In genomic region chr5:122362361-122362760, GRCh38 we compare ENCODE assay signal across 21 cellular contexts. TPM values are rescaled to one million over a fixed set of nuclear protein-coding genes. Genes with fewer than 3 reads are reported as not detected.
"Had no signal": no experiment of that assay in that cellular context is flagged by ENCODE, and none has a peak within 500 bp of the region (broad histone marks: within the 10 kb centered on the region; RNA-seq: fewer than 3 reads in every experiment).

No MANE protein-coding gene starts in this region.

- H3K4me3 Mint-ChIP-seq: activated CD4-positive, alpha-beta memory T cell treated with anti-CD3 and anti-CD28 coated beads for 36 hours; activated T-helper 1 cell treated with anti-CD3 and anti-CD28 coated beads, Interleukin-12 subunit alpha, Interleukin-12 subunit beta, Interleukin-2, Interleukin-4 antibody, amounts not matched to agents 30 ng/mL and 10 ng/mL and 1 ng/mL, durations not matched to agents 14 hours and 24 hours and 36 hours; stimulated activated memory B cell treated with anti-CD40 and anti-IgM and Interleukin-4, amounts not matched to agents 10 μg/mL and 1 μg/mL and 100 μg/mL, for 72 hours had no signal

- H3K36me3 ChIP-seq: adrenal gland, right lobe of liver, SJSA1 had no signal

- ATAC-seq: activated naive CD4-positive, alpha-beta T cell treated with anti-CD3 and anti-CD28 coated beads, Interleukin-2, amount 50 U/mL, for 72 hours; body of pancreas; left lobe of liver; psoas muscle; right lobe of liver; stimulated activated memory B cell treated with anti-CD40 and anti-IgM and Interleukin-4, amounts not matched to agents 10 μg/mL and 1 μg/mL and 100 μg/mL, for 72 hours had no signal

- H3K4me3 ChIP-seq: adrenal gland, body of pancreas, coronary artery, lung, psoas muscle, right lobe of liver, SJSA1 had no signal

- H3K4me1 Mint-ChIP-seq: stimulated activated memory B cell treated with anti-CD40 and anti-IgM and Interleukin-4, amounts not matched to agents 10 μg/mL and 1 μg/mL and 100 μg/mL, for 72 hours had no signal

- H3K9me3 Mint-ChIP-seq: activated CD4-positive, alpha-beta memory T cell treated with anti-CD3 and anti-CD28 coated beads for 36 hours; activated T-helper 1 cell treated with anti-CD3 and anti-CD28 coated beads, Interleukin-12 subunit alpha, Interleukin-12 subunit beta, Interleukin-2, Interleukin-4 antibody, amounts not matched to agents 30 ng/mL and 10 ng/mL and 1 ng/mL, durations not matched to agents 14 hours and 24 hours and 36 hours; stimulated activated memory B cell treated with anti-CD40 and anti-IgM and Interleukin-4, amounts not matched to agents 10 μg/mL and 1 μg/mL and 100 μg/mL, for 72 hours had no signal

- H3K27ac Mint-ChIP-seq: activated CD4-positive, alpha-beta memory T cell treated with anti-CD3 and anti-CD28 coated beads for 36 hours; activated naive CD4-positive, alpha-beta T cell treated with anti-CD3 and anti-CD28 coated beads, Interleukin-2, amount 50 U/mL, for 72 hours; activated T-helper 1 cell treated with anti-CD3 and anti-CD28 coated beads, Interleukin-12 subunit alpha, Interleukin-12 subunit beta, Interleukin-2, Interleukin-4 antibody, amounts not matched to agents 30 ng/mL and 10 ng/mL and 1 ng/mL, durations not matched to agents 14 hours and 24 hours and 36 hours; stimulated activated memory B cell treated with anti-CD40 and anti-IgM and Interleukin-4, amounts not matched to agents 10 μg/mL and 1 μg/mL and 100 μg/mL, for 72 hours had no signal

- H3K9me3 ChIP-seq: adrenal gland, body of pancreas, psoas muscle, right lobe of liver, SJSA1 had no signal

- H3K27me3 ChIP-seq: adrenal gland, body of pancreas, right lobe of liver, SJSA1 had no signal

- H3K4me1 ChIP-seq: adrenal gland, body of pancreas, psoas muscle, right lobe of liver, SJSA1 had no signal

- FAIRE-seq: endometrium, keratinocyte had no signal

- H3K27ac ChIP-seq: adrenal gland, body of pancreas, psoas muscle, right lobe of liver, SJSA1 had no signal

- H3K36me3 Mint-ChIP-seq: activated CD4-positive, alpha-beta memory T cell treated with anti-CD3 and anti-CD28 coated beads for 36 hours; activated naive CD4-positive, alpha-beta T cell treated with anti-CD3 and anti-CD28 coated beads, Interleukin-2, amount 50 U/mL, for 72 hours; stimulated activated memory B cell treated with anti-CD40 and anti-IgM and Interleukin-4, amounts not matched to agents 10 μg/mL and 1 μg/mL and 100 μg/mL, for 72 hours had no signal

- DNase-seq: activated CD4-positive, alpha-beta memory T cell treated with anti-CD3 and anti-CD28 coated beads for 36 hours; activated gamma-delta T cell treated with Interleukin-2 at 50 U/mL for 16 hours; activated T-cell treated with anti-CD3 and anti-CD28 coated beads for 4 hours; adrenal gland; body of pancreas; central memory CD4-positive, alpha-beta T cell; psoas muscle; right lobe of liver; stimulated activated CD4-positive, alpha-beta T cell treated with anti-CD3 and anti-CD28 coated beads, Interleukin-4, amount 100 ng/mL, for 24 hours; SW 1271 had no signal

- H3K27me3 Mint-ChIP-seq: activated CD4-positive, alpha-beta memory T cell treated with anti-CD3 and anti-CD28 coated beads for 36 hours had no signal

RNA-seq across cellular contexts. Expression of gene SNCAIP, which starts 50.3 kb away (rescaled TPM):
- total RNA-seq: activated CD4-positive, alpha-beta memory T cell treated with anti-CD3 and anti-CD28 coated beads for 36 hours; activated naive CD4-positive, alpha-beta T cell treated with anti-CD3 and anti-CD28 coated beads, Interleukin-2, amount 50 U/mL, for 72 hours; activated T-helper 1 cell treated with anti-CD3 and anti-CD28 coated beads, Interleukin-12 subunit alpha, Interleukin-12 subunit beta, Interleukin-2, Interleukin-4 antibody, amounts not matched to agents 30 ng/mL and 10 ng/mL and 1 ng/mL, durations not matched to agents 14 hours and 24 hours and 36 hours; myocyte; T-helper 2 cell treated with Interferon-gamma antibody and Interleukin-4, amounts not matched to agents 100 ng/mL and 5 ng/mL, for 36 hours had no signal
- polyA plus RNA-seq: keratinocyte had no signal
